8 cellular contexts compared by ENCODE assay signal in the genomic region with DNA sequence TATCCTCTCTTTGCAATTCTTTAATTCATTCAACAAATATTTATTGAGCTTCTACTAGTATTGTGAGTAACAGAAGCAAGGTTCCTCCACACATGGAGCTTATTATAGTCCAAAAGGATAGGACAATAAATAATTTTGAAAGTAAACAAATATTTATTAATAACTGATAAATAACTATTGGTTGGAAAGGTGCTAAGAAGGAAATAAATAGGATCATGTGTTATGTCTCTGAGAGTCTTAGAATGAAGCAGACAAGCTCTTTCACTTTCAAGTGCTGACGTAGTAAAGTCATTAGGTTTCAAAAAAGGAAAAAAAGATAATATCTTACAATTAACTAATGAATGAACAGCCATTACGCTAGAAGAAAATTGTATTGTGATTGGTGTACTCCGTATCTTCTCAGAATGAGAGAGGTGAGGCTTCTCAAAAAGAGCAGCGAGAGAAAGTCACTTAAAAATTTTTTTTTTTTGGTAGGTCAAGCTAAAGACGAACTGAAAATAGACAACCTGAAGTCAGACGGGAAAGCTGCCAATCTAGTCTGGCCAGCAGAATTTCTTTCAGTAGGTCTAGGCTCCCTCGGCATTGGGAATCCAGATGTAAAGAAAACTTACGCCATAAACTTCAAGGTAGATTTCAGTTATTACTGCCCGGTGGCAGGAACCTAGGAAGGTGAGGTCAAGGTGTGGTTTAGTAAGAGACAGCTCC. TPM values are rescaled to one million over a fixed set of nuclear protein-coding genes. Genes with fewer than 3 reads are reported as not detected.
DNase-seq lines count a peak whose midpoint lies in the region; ATAC-seq and TF ChIP-seq lines count a peak whose summit lies in the region.

No MANE protein-coding gene starts in this region.

- peaks cover 42% of the 10 kb centered on the region for H3K79me2 ChIP-seq in KMS-11 (ENCODE audit: insufficient read depth, low read depth)

- peak; percentile 1 for ATAC-seq in naive thymus-derived CD4-positive, alpha-beta T cell

- no peaks in the 10 kb centered on the region for H3K27me3 ChIP-seq in KMS-11 (ENCODE audit: insufficient read depth, low read depth)
- no peaks in the 10 kb centered on the region for H3K27me3 ChIP-seq in naive thymus-derived CD4-positive, alpha-beta T cell (ENCODE audit: control insufficient read depth in 2 of 2, insufficient read depth in 2 of 2, low read length in 2 of 2)

- no peaks in the 10 kb centered on the region for H3K36me3 Mint-ChIP-seq in chondrocyte (ENCODE audit: low read depth)
- H3K36me3 Mint-ChIP-seq in naive thymus-derived CD4-positive, alpha-beta T cell = peaks cover 0 to 19% (median 4%) of the 10 kb centered on the region in 5 donors

- peak overlapping the region; percentile 99 for H3K27ac Mint-ChIP-seq in chondrocyte (ENCODE audit: unreplicated experiment)
- peak overlapping the region; percentile 94 to 100 (median 99) for H3K27ac Mint-ChIP-seq in naive thymus-derived CD4-positive, alpha-beta T cell

- peaks cover 31% of the 10 kb centered on the region for H3K4me1 Mint-ChIP-seq in chondrocyte (ENCODE audit: low read depth)
- H3K4me1 Mint-ChIP-seq in naive thymus-derived CD4-positive, alpha-beta T cell = peaks cover 10 to 34% (median 23%) of the 10 kb centered on the region in 7 donors

- peak overlapping the region; percentile 99 for H3K4me3 Mint-ChIP-seq in chondrocyte (ENCODE audit: unreplicated experiment)
- peak overlapping the region in 8 of 10 donors; percentile 92 to 100 (median 99) for H3K4me3 Mint-ChIP-seq in naive thymus-derived CD4-positive, alpha-beta T cell

- peak overlapping the region; percentile 91 for H2AFZ ChIP-seq in KMS-11 (ENCODE audit: low read depth)

- DNase-seq in NOMO-1 treated with DMSO at 0.1 percent for 48 hours (lab: John Stamatoyannopoulos, UW; ENCODE audit: unreplicated experiment) (peak; percentile 40), NOMO-1 treated with dmso at 0.1 percent for 144 hours (lab: John Stamatoyannopoulos, UW; ENCODE audit: unreplicated experiment) (no peak), chondrocyte (ENCODE audit: low spot score) (no peak), NCI-H2029 (lab: John Stamatoyannopoulos, UW) (no peak)
- DNase-seq in naive thymus-derived CD4-positive, alpha-beta T cell = peak in 2 of 9 donors; percentile 22 to 23
- DNase-seq in stimulated activated CD4-positive, alpha-beta T cell treated with anti-CD3 and anti-CD28 coated beads, Interleukin-1b, Interleukin-23, amount 100 ng/mL, for 48 hours = no peak
- no peak for DNase-seq in stimulated activated naive CD4-positive, alpha-beta T cell (lab: John Stamatoyannopoulos, UW)

- intact Hi-C loops in naive thymus-derived CD4-positive, alpha-beta T cell (cut with micrococcal nuclease) = loop anchor here (1.0 to 10.0 kb wide), 18 partner anchors 11 to 1394 kb away; a partner anchor contains a TSS

- POLR2A ChIA-PET in naive thymus-derived CD4-positive, alpha-beta T cell (lab: Charles Lee) = interaction anchor here (0.6 to 2.0 kb wide), 18 partner anchors 8 to 1134 kb away, joined by 3 to 10 read pairs (median 4); a partner anchor contains a TSS

- no peaks in the 10 kb centered on the region for H3K9me3 ChIP-seq in naive thymus-derived CD4-positive, alpha-beta T cell (ENCODE audit: control insufficient read depth in 2 of 3, low read length in 3 of 3)

- CTCF ChIA-PET in naive thymus-derived CD4-positive, alpha-beta T cell (lab: Charles Lee) = interaction anchor here (0.7 to 1.3 kb wide), 4 partner anchors 9 to 76 kb away, joined by 3 to 5 read pairs (median 4); no protein-coding TSS in a partner anchor

- H3K36me3 ChIP-seq in KMS-11 (ENCODE audit: insufficient read depth) = no peaks in the 10 kb centered on the region
- H3K36me3 ChIP-seq in naive thymus-derived CD4-positive, alpha-beta T cell (ENCODE audit: control insufficient read depth in 2 of 3, insufficient read depth in 3 of 3, low read length in 3 of 3) = peaks cover 0 to 6% (median 0%) of the 10 kb centered on the region in 3 experiments

- peaks cover 44% of the 10 kb centered on the region for H3K4me1 ChIP-seq in KMS-11 (ENCODE audit: low read depth, poor library complexity, severe bottlenecking)
- H3K4me1 ChIP-seq in naive thymus-derived CD4-positive, alpha-beta T cell (ENCODE audit: control insufficient read depth in 2 of 2, insufficient read depth in 2 of 2, low read length in 2 of 2) = peaks cover 31 to 35% of the 10 kb centered on the region in 2 donors

- TF ChIP-seq CTCF in KMS-11 (conservative IDR thresholded peaks at IDR 0.05; ENCODE audit: low read depth, low read length) (no peak), chondrocyte (IDR thresholded peaks at IDR 0.05) (no peak)

- H3K9ac ChIP-seq in KMS-11 = peak overlapping the region; percentile 96

- peak overlapping the region; percentile 66 for H3K4me2 ChIP-seq in KMS-11

- peak overlapping the region; percentile 3 for H3K4me3 ChIP-seq in KMS-11 (IDR thresholded peaks at IDR 0.05; ENCODE audit: insufficient read depth, low read depth, low read length)
- peak overlapping the region; percentile 84 for H3K4me3 ChIP-seq in naive thymus-derived CD4-positive, alpha-beta T cell (ENCODE audit: low read length)

- peak overlapping the region; percentile 94 for H3K27ac ChIP-seq in KMS-11
- H3K27ac ChIP-seq in naive thymus-derived CD4-positive, alpha-beta T cell (ENCODE audit: low read depth, low read length) = peak overlapping the region; percentile 93

- H3K9me3 Mint-ChIP-seq in chondrocyte (ENCODE audit: low read depth) = no peaks in the 10 kb centered on the region
- no peaks in the 10 kb centered on the region for H3K9me3 Mint-ChIP-seq in naive thymus-derived CD4-positive, alpha-beta T cell

- H4K20me1 ChIP-seq in KMS-11 (ENCODE audit: insufficient read depth) = peaks cover 32% of the 10 kb centered on the region

- no peaks in the 10 kb centered on the region for H3K27me3 Mint-ChIP-seq in chondrocyte (ENCODE audit: low read depth)
- H3K27me3 Mint-ChIP-seq in naive thymus-derived CD4-positive, alpha-beta T cell = peaks cover 0 to 7% (median 3%) of the 10 kb centered on the region in 5 donors

RNA-seq across cellular contexts. Expression of a gene that starts 0.6 kb away (rescaled TPM):
- 21.8 to 27.4 TPM (median 21.9 TPM) in 3 replicates for total RNA-seq in chondrocyte
- 10 to 100 TPM; 37.8 to 60.1 (median 52.8) TPM for total RNA-seq in naive thymus-derived CD4-positive, alpha-beta T cell
- polyA plus RNA-seq in naive thymus-derived CD4-positive, alpha-beta T cell = 10 to 100 TPM; 33.3 to 35.8 TPM

RNA-seq across cellular contexts. Expression of a gene that starts 47.7 kb away (rescaled TPM):
- total RNA-seq in chondrocyte = not detected in 3 replicates
- total RNA-seq in naive thymus-derived CD4-positive, alpha-beta T cell = not detected
- not detected for polyA plus RNA-seq in naive thymus-derived CD4-positive, alpha-beta T cell
